8 cellular contexts compared by ENCODE assay signal in the genomic region with DNA sequence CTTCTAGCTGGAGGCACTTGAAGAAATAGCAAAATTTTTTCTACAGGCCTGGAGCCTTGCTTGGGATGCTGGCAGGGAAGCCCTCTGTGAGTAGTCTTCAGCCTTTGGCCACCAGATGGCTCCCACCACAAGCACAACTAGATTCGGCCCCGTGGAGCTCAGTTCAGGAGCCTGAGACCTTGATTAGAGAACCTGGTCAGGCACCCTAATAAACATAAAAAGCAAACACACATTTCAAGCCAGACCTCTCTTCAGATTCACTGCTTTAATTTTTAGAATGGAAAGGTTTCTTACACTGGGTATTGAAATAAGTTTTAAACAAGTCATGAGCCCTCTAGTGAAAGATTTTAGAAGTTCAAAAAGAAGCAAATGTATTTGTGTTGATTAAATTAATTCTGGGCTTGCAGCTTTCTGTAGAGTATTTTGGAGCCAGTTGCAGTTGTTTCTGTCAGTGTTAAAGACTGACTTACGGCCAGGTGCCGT. TPM values are rescaled to one million over a fixed set of nuclear protein-coding genes. Genes with fewer than 3 reads are reported as not detected.
A peak's percentile ranks its signal among the peaks of the same experiment; 100 is the strongest.
DNase-seq lines count a peak whose midpoint lies in the region; ATAC-seq, FAIRE-seq and TF ChIP-seq lines count a peak whose summit lies in the region.

No MANE protein-coding gene starts in this region.

- H3K4me1 ChIP-seq in mammary epithelial cell (ENCODE audit: insufficient read depth, low read length), result no peaks in the 10 kb centered on the region
- peaks cover 3 to 21% of the 10 kb centered on the region in 2 donors for H3K4me1 ChIP-seq in kidney (ENCODE audit: control insufficient read depth in 1 of 2, insufficient read depth in 1 of 2, low read depth in 1 of 2, low read length in 2 of 2)

- no peak overlapping the region for H3K4me2 ChIP-seq in mammary epithelial cell (ENCODE audit: insufficient read depth, low read depth, low read length)

- intact Hi-C loops in mammary epithelial cell (cut with micrococcal nuclease) (loop anchor here (1.0 kb wide), 5 partner anchors 66 to 820 kb away; no protein-coding TSS in a partner anchor), kidney (cut with DNase I) (no loop called here)

- dilution Hi-C loops in mammary epithelial cell (cut with HindIII; ENCODE audit: low sequenced_read_pairs), result no loop called here

- 21% methylated on average over 4 of the region's 4 CpGs for WGBS in mammary epithelial cell (ENCODE audit: low coverage, missing lambda C conversion rate)

- H3K36me3 ChIP-seq in mammary epithelial cell (ENCODE audit: insufficient read depth, low read length) (no peaks in the 10 kb centered on the region), kidney (ENCODE audit: control insufficient read depth in 1 of 2, insufficient read depth in 2 of 2, low read length in 2 of 2) (no peaks in the 10 kb centered on the region)

- no TSS peak for BruUV-seq in mammary epithelial cell (replicated peaks; lab: Mats Ljungman, UMichigan)

- no peaks in the 10 kb centered on the region for H4K20me1 ChIP-seq in mammary epithelial cell (ENCODE audit: insufficient read depth, low read length)

- TF ChIP-seq CTCF in WI38 (IDR thresholded peaks at IDR 0.05; ENCODE audit: low read depth, low read length) (peak; percentile 87), mammary epithelial cell (conservative IDR thresholded peaks at IDR 0.05 in 1 of 2, IDR thresholded peaks at IDR 0.05 in 1 of 2; ENCODE audit: extremely low read depth in 1 of 2, insufficient read depth in 1 of 2, low read depth in 1 of 2, low read length in 2 of 2) (peak; percentile 80 to 92), kidney (IDR thresholded peaks at IDR 0.05; ENCODE audit: borderline replicate concordance, extremely low read depth, insufficient read depth) (peak; percentile 82)

- H3K9me3 ChIP-seq in mammary epithelial cell (replicated peaks; ENCODE audit: insufficient read depth, low read length), result no peaks in the 10 kb centered on the region
- no peaks in the 10 kb centered on the region for H3K9me3 ChIP-seq in kidney (ENCODE audit: control insufficient read depth in 1 of 2, low read length in 2 of 2)

- H3K27ac ChIP-seq in mammary epithelial cell (ENCODE audit: insufficient read depth, low read depth, low read length), result no peak overlapping the region
- peak overlapping the region; percentile 35 to 36 for H3K27ac ChIP-seq in kidney (ENCODE audit: low read depth in 2 of 2, low read length in 2 of 2)

- H3K9ac ChIP-seq in mammary epithelial cell (ENCODE audit: insufficient read depth, low read length) (no peak overlapping the region), kidney (ENCODE audit: low read length in 2 of 2) (peak overlapping the region in 1 of 2 donors; percentile 57)

- in situ Hi-C loops in mammary epithelial cell (cut with MboI; ENCODE audit: low sequenced_read_pairs in 2 of 2), result loop anchor here in 1 of 2 donors (5.0 kb wide), 1 partner anchor 66 kb away; no protein-coding TSS in a partner anchor

- no peaks in the 10 kb centered on the region for H3K27me3 ChIP-seq in mammary epithelial cell (ENCODE audit: insufficient read depth, low read length)

- CTCF ChIA-PET in mammary epithelial cell (lab: Charles Lee; ENCODE audit: low non-redundant PET), result interaction anchor here (0.5 to 2.0 kb wide), 11 partner anchors 10 to 640 kb away, joined by 3 to 12 read pairs (median 4); no protein-coding TSS in a partner anchor

- DNase-seq in 8988T (peak; percentile 41), NCI-H2107 (lab: John Stamatoyannopoulos, UW) (peak; percentile 7), mammary epithelial cell (peak; percentile 57), kidney (peak; percentile 88)
- DNase-seq in stimulated activated CD4-positive, alpha-beta T cell treated with anti-CD3 and anti-CD28 coated beads, Interleukin-15, amount 100 ng/mL, for 1 hour (ENCODE audit: low read depth in 1 of 2, low spot score in 1 of 2), result peak; percentile 40 to 42

- peak overlapping the region; percentile 72 for H2AFZ ChIP-seq in mammary epithelial cell (ENCODE audit: low read depth, low read length)

- ATAC-seq in GM18498 (IDR thresholded peaks at IDR 0.05; ENCODE audit: unreplicated experiment) (peak; percentile 95), HG02943 (IDR thresholded peaks at IDR 0.05; ENCODE audit: low read depth, unreplicated experiment) (peak; percentile 70)

- no peaks in the 10 kb centered on the region for H3K79me2 ChIP-seq in mammary epithelial cell (ENCODE audit: insufficient read depth, low read length)

- FAIRE-seq in kidney (lab: Jason Lieb, UNC), result no peak

- H3K4me3 ChIP-seq in WI38 (ENCODE audit: low read depth, low read length) (no peak overlapping the region), mammary epithelial cell (replicated peaks in 1 of 3; ENCODE audit: insufficient read depth in 1 of 3, low read depth in 2 of 3, low read length in 3 of 3) (no peak overlapping the region), kidney (ENCODE audit: low read length in 2 of 2) (no peak overlapping the region)

RNA-seq across cellular contexts. Expression of gene GLRX, which starts 41.4 kb away (rescaled TPM):
- total RNA-seq in mammary epithelial cell (1 to 10 TPM; 3.5 to 8.3 TPM), kidney (57.4 TPM)
- polyA plus RNA-seq in mammary epithelial cell (8.4 TPM), kidney (ENCODE audit: insufficient read depth, low read depth, low replicate concordance) (324 TPM)
- polyA minus RNA-seq in mammary epithelial cell, result not detected

RNA-seq across cellular contexts. Expression of gene RHOBTB3, which starts 50.0 kb away (rescaled TPM):
- total RNA-seq in mammary epithelial cell (10 to 100 TPM in 1 of 2 donors, under 1 TPM in 1; 0.99 to 33.2 TPM), kidney (54.5 TPM)
- polyA plus RNA-seq in mammary epithelial cell (0.40 TPM), kidney (ENCODE audit: insufficient read depth, low read depth, low replicate concordance) (22.5 TPM)
- polyA minus RNA-seq in mammary epithelial cell, result not detected

Comparison
In these comparisons a context has a peak if more than half of its experiments do, and no peak if none do; other contexts are left out.
1. DNase-seq: peak in every context shown above with its lines; median percentile 88 in kidney; 57 in mammary epithelial cell; 41 in 8988T; 41 in stimulated activated CD4-positive, alpha-beta T cell treated with anti-CD3 and anti-CD28 coated beads, Interleukin-15, amount 100 ng/mL, for 1 hour; 7 in NCI-H2107.